25 cellular contexts compared by ENCODE assay signal in the genomic region with DNA sequence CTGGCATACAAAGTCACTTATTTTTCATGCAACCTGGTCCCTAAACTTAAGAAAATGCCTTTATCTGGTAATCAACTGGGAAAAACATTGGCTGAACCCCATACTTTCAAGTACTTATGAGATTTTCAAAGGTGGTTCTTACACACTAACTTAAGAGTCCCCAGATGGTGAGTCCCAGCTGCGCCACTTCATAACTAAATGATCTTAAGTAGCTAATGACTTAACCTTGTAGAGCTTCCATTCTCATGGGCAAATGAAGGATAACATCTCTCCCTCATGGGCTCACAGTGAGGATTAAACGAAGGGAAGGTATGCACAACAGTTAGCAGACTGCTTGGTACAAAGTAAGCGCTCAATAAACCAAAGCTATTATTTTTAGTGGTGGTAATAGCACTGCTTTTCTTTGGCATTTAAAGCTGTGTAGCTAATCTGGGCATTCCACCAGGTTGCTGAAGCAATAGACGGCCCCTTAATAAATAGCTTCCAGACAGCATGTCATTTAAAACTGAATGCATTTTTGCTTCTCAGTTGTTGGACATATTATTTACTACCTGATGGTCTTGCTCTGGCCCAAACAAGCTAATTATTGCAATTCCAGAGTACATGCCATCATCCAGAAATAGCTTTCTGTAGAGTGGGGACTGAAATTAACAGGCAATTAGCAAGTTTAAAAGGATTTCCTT. TPM values are rescaled to one million over a fixed set of nuclear protein-coding genes. Genes with fewer than 3 reads are reported as not detected.
DNase-seq lines count a peak whose midpoint lies in the region; ATAC-seq and TF ChIP-seq lines count a peak whose summit lies in the region.
"Had no signal": no experiment of that assay in that cellular context is flagged by ENCODE, and none has a peak within 500 bp of the region (broad histone marks: within the 10 kb centered on the region; RNA-seq: fewer than 3 reads in every experiment).

No MANE protein-coding gene starts in this region.

- no peaks in the 10 kb centered on the region for H3K36me3 ChIP-seq in naive thymus-derived CD4-positive, alpha-beta T cell (ENCODE audit: control insufficient read depth in 2 of 3, insufficient read depth in 3 of 3, low read length in 3 of 3)
- H3K36me3 ChIP-seq: neutrophil, prostate gland, uterus had no signal

- DNase-seq in activated CD8-positive, alpha-beta T cell treated with anti-CD3 and anti-CD28 coated beads, Interleukin-2, amount 10 ng/mL, durations not matched to agents 7 days and 5 days = no peak
- no peak for DNase-seq in activated CD8-positive, alpha-beta T cell treated with anti-CD3 and anti-CD28 coated beads for 36 hours
- DNase-seq in GM03348 (ENCODE audit: low spot score) = peak; percentile 19
- DNase-seq in SK-N-DZ (ENCODE audit: low spot score) = peak; percentile 60
- DNase-seq in naive thymus-derived CD4-positive, alpha-beta T cell = no peak
- DNase-seq in mucosa of gallbladder (ENCODE audit: low spot score) = no peak
- no peak for DNase-seq in SIG-M5 (lab: John Stamatoyannopoulos, UW)
- DNase-seq: ACHN; activated B cell treated with CpG ODN at 0.5 μM for 24 hours; activated naive CD4-positive, alpha-beta T cell treated with anti-CD3 and anti-CD28 coated beads, Interleukin-2, amount 50 U/mL, for 16 hours; activated T-cell treated with anti-CD3 and anti-CD28 coated beads, Interleukin-2, amount 50 U/mL, for 72 hours; GDM1; HCEC 1CT; KG1; left ventricle myocardium superior; RPMI8226; SK-N-SH; T-helper 9 cell; uterus had no signal

- no peak overlapping the region for H3K4me3 ChIP-seq in naive thymus-derived CD4-positive, alpha-beta T cell (ENCODE audit: low read length)
- H3K4me3 ChIP-seq: prostate gland, uterus had no signal

- peaks cover 0 to 6% (median 0%) of the 10 kb centered on the region in 3 experiments for H3K9me3 ChIP-seq in naive thymus-derived CD4-positive, alpha-beta T cell (ENCODE audit: control insufficient read depth in 2 of 3, low read length in 3 of 3)
- H3K9me3 ChIP-seq: neutrophil, prostate gland, SK-N-SH, uterus had no signal

- no peaks in the 10 kb centered on the region for H3K27me3 Mint-ChIP-seq in activated CD8-positive, alpha-beta T cell treated with anti-CD3 and anti-CD28 coated beads, Interleukin-2, amount 10 ng/mL, durations not matched to agents 7 days and 5 days (ENCODE audit: low read depth)
- H3K27me3 Mint-ChIP-seq in activated CD8-positive, alpha-beta T cell treated with anti-CD3 and anti-CD28 coated beads for 36 hours = no peaks in the 10 kb centered on the region
- H3K27me3 Mint-ChIP-seq in naive thymus-derived CD4-positive, alpha-beta T cell = no peaks in the 10 kb centered on the region
- H3K27me3 Mint-ChIP-seq: activated B cell treated with CpG ODN at 0.5 μM for 24 hours had no signal

- no peak overlapping the region for H3K4me3 Mint-ChIP-seq in activated CD8-positive, alpha-beta T cell treated with anti-CD3 and anti-CD28 coated beads, Interleukin-2, amount 10 ng/mL, durations not matched to agents 7 days and 5 days
- H3K4me3 Mint-ChIP-seq in activated CD8-positive, alpha-beta T cell treated with anti-CD3 and anti-CD28 coated beads for 36 hours = no peak overlapping the region
- H3K4me3 Mint-ChIP-seq in naive thymus-derived CD4-positive, alpha-beta T cell = no peak overlapping the region
- H3K4me3 Mint-ChIP-seq: activated B cell treated with CpG ODN at 0.5 μM for 24 hours; activated T-cell treated with anti-CD3 and anti-CD28 coated beads, Interleukin-2, amount 50 U/mL, for 72 hours; CD14-positive monocyte had no signal

- no peak for TF ChIP-seq CTCF in activated CD8-positive, alpha-beta T cell treated with anti-CD3 and anti-CD28 coated beads for 36 hours (IDR thresholded peaks at IDR 0.05)

- CTCF ChIA-PET in activated CD8-positive, alpha-beta T cell treated with anti-CD3 and anti-CD28 coated beads, Interleukin-2, amount 10 ng/mL, durations not matched to agents 7 days and 5 days (lab: Charles Lee) = interaction anchor here (1.0 to 2.7 kb wide), 7 partner anchors 9 to 218 kb away, joined by 3 to 9 read pairs (median 4); no protein-coding TSS in a partner anchor
- CTCF ChIA-PET in activated CD8-positive, alpha-beta T cell treated with anti-CD3 and anti-CD28 coated beads for 36 hours (lab: Charles Lee) = interaction anchor here (0.8 to 2.5 kb wide), 4 partner anchors 10 to 218 kb away, joined by 3 to 5 read pairs (median 4); no protein-coding TSS in a partner anchor
- CTCF ChIA-PET in naive thymus-derived CD4-positive, alpha-beta T cell (lab: Charles Lee) = interaction anchor here (0.6 to 1.5 kb wide), 2 partner anchors 10 to 214 kb away, joined by 3 to 5 read pairs; no protein-coding TSS in a partner anchor

- POLR2A ChIA-PET in activated CD8-positive, alpha-beta T cell treated with anti-CD3 and anti-CD28 coated beads, Interleukin-2, amount 10 ng/mL, durations not matched to agents 7 days and 5 days (lab: Charles Lee) = interaction anchor here (1.0 kb wide), 1 partner anchor 18 kb away, joined by 3 read pairs; no protein-coding TSS in a partner anchor
- POLR2A ChIA-PET in activated CD8-positive, alpha-beta T cell treated with anti-CD3 and anti-CD28 coated beads for 36 hours (lab: Charles Lee) = interaction anchor here (0.8 kb wide), 1 partner anchor 23 kb away, joined by 3 read pairs; no protein-coding TSS in a partner anchor
- POLR2A ChIA-PET in naive thymus-derived CD4-positive, alpha-beta T cell (lab: Charles Lee) = interaction anchor here (0.8 kb wide), 1 partner anchor 9 kb away, joined by 4 read pairs; no protein-coding TSS in a partner anchor

- no peak overlapping the region for H3K27ac ChIP-seq in naive thymus-derived CD4-positive, alpha-beta T cell (ENCODE audit: low read depth, low read length)
- H3K27ac ChIP-seq: neutrophil, prostate gland, uterus had no signal

- ATAC-seq in activated CD8-positive, alpha-beta T cell treated with anti-CD3 and anti-CD28 coated beads, Interleukin-2, amount 10 ng/mL, durations not matched to agents 7 days and 5 days = no peak
- ATAC-seq in activated CD8-positive, alpha-beta T cell treated with anti-CD3 and anti-CD28 coated beads for 36 hours = no peak
- ATAC-seq in naive thymus-derived CD4-positive, alpha-beta T cell = no peak
- no peak for ATAC-seq in GM19397 (IDR thresholded peaks at IDR 0.05; ENCODE audit: unreplicated experiment)
- ATAC-seq: activated T-cell treated with anti-CD3 and anti-CD28 coated beads, Interleukin-2, amount 50 U/mL, for 72 hours; left ventricle myocardium superior had no signal

- peaks cover 11% of the 10 kb centered on the region for H3K9me3 Mint-ChIP-seq in activated CD8-positive, alpha-beta T cell treated with anti-CD3 and anti-CD28 coated beads, Interleukin-2, amount 10 ng/mL, durations not matched to agents 7 days and 5 days (ENCODE audit: insufficient read depth)
- H3K9me3 Mint-ChIP-seq in activated CD8-positive, alpha-beta T cell treated with anti-CD3 and anti-CD28 coated beads for 36 hours = no peaks in the 10 kb centered on the region
- peaks cover 0 to 16% (median 1%) of the 10 kb centered on the region in 11 donors for H3K9me3 Mint-ChIP-seq in naive thymus-derived CD4-positive, alpha-beta T cell
- H3K9me3 Mint-ChIP-seq: activated B cell treated with CpG ODN at 0.5 μM for 24 hours had no signal

- H3K27ac Mint-ChIP-seq in activated CD8-positive, alpha-beta T cell treated with anti-CD3 and anti-CD28 coated beads, Interleukin-2, amount 10 ng/mL, durations not matched to agents 7 days and 5 days = peak overlapping the region; percentile 18
- H3K27ac Mint-ChIP-seq in activated CD8-positive, alpha-beta T cell treated with anti-CD3 and anti-CD28 coated beads for 36 hours = no peak overlapping the region
- H3K27ac Mint-ChIP-seq in naive thymus-derived CD4-positive, alpha-beta T cell = peak overlapping the region in 5 of 9 donors; percentile 14 to 95 (median 60)
- H3K27ac Mint-ChIP-seq: activated B cell treated with CpG ODN at 0.5 μM for 24 hours; activated T-cell treated with anti-CD3 and anti-CD28 coated beads, Interleukin-2, amount 50 U/mL, for 72 hours; CD14-positive monocyte had no signal

- intact Hi-C loops in activated CD8-positive, alpha-beta T cell treated with anti-CD3 and anti-CD28 coated beads for 36 hours (cut with micrococcal nuclease) = no loop called here
- intact Hi-C loops in naive thymus-derived CD4-positive, alpha-beta T cell (cut with micrococcal nuclease) = no loop called here

- no peaks in the 10 kb centered on the region for H3K27me3 ChIP-seq in naive thymus-derived CD4-positive, alpha-beta T cell (ENCODE audit: control insufficient read depth in 2 of 2, insufficient read depth in 2 of 2, low read length in 2 of 2)
- H3K27me3 ChIP-seq: neutrophil, uterus had no signal

- H3K36me3 Mint-ChIP-seq in activated CD8-positive, alpha-beta T cell treated with anti-CD3 and anti-CD28 coated beads, Interleukin-2, amount 10 ng/mL, durations not matched to agents 7 days and 5 days (ENCODE audit: low read depth) = peaks cover 31% of the 10 kb centered on the region
- no peaks in the 10 kb centered on the region for H3K36me3 Mint-ChIP-seq in activated CD8-positive, alpha-beta T cell treated with anti-CD3 and anti-CD28 coated beads for 36 hours (ENCODE audit: low read depth)
- peaks cover 0 to 46% (median 0%) of the 10 kb centered on the region in 5 donors for H3K36me3 Mint-ChIP-seq in naive thymus-derived CD4-positive, alpha-beta T cell

- peaks cover 42 to 45% of the 10 kb centered on the region in 2 donors for H3K4me1 ChIP-seq in naive thymus-derived CD4-positive, alpha-beta T cell (ENCODE audit: control insufficient read depth in 2 of 2, insufficient read depth in 2 of 2, low read length in 2 of 2)
- H3K4me1 ChIP-seq: prostate gland, uterus had no signal

- peaks cover 61% of the 10 kb centered on the region for H3K4me1 Mint-ChIP-seq in activated CD8-positive, alpha-beta T cell treated with anti-CD3 and anti-CD28 coated beads, Interleukin-2, amount 10 ng/mL, durations not matched to agents 7 days and 5 days (ENCODE audit: low read depth)
- peaks cover 36% of the 10 kb centered on the region for H3K4me1 Mint-ChIP-seq in activated CD8-positive, alpha-beta T cell treated with anti-CD3 and anti-CD28 coated beads for 36 hours (ENCODE audit: low read depth)
- H3K4me1 Mint-ChIP-seq in naive thymus-derived CD4-positive, alpha-beta T cell = peaks cover 36 to 55% (median 48%) of the 10 kb centered on the region in 7 donors

RNA-seq across cellular contexts. Expression of gene LIPC, which starts 55.4 kb away (rescaled TPM):
- total RNA-seq in activated CD8-positive, alpha-beta T cell treated with anti-CD3 and anti-CD28 coated beads, Interleukin-2, amount 10 ng/mL, durations not matched to agents 7 days and 5 days = 1 to 10 TPM; 4.1 to 4.4 TPM
- total RNA-seq in activated CD8-positive, alpha-beta T cell treated with anti-CD3 and anti-CD28 coated beads for 36 hours = 1 to 10 TPM; 1.0 to 1.2 TPM
- polyA plus RNA-seq in SK-N-DZ (2014; cell fraction: cytosol; rRNA removed) = not detected in 2 replicates
- not detected in 2 replicates for polyA plus RNA-seq in SK-N-DZ (2014; cell fraction: nucleus; rRNA removed)
- 1 to 10 TPM in 1 of 5 experiments, under 1 TPM in 4; 0.46 to 5.1 (median 0.77) TPM for total RNA-seq in naive thymus-derived CD4-positive, alpha-beta T cell
- polyA plus RNA-seq in naive thymus-derived CD4-positive, alpha-beta T cell = 1 to 10 TPM in 1 of 2 donors, under 1 TPM in 1; 0.58 to 2.1 TPM
- total RNA-seq in mucosa of gallbladder = 0.58 TPM
- total RNA-seq: activated B cell treated with CpG ODN at 0.5 μM for 24 hours, astrocyte, NCI-H460 had no signal
- polyA plus RNA-seq: SK-N-SH had no signal

Comparison
In these comparisons a context has a peak if more than half of its experiments do, and no peak if none do; other contexts are left out.
1. DNase-seq: peak in GM03348 (single experiment) and SK-N-DZ (single experiment); none in activated CD8-positive, alpha-beta T cell treated with anti-CD3 and anti-CD28 coated beads, Interleukin-2, amount 10 ng/mL, durations not matched to agents 7 days and 5 days (single experiment), activated CD8-positive, alpha-beta T cell treated with anti-CD3 and anti-CD28 coated beads for 36 hours (single experiment), naive thymus-derived CD4-positive, alpha-beta T cell (0 of 9), mucosa of gallbladder (single experiment) and SIG-M5 (single experiment).